In the genomic region with DNA sequence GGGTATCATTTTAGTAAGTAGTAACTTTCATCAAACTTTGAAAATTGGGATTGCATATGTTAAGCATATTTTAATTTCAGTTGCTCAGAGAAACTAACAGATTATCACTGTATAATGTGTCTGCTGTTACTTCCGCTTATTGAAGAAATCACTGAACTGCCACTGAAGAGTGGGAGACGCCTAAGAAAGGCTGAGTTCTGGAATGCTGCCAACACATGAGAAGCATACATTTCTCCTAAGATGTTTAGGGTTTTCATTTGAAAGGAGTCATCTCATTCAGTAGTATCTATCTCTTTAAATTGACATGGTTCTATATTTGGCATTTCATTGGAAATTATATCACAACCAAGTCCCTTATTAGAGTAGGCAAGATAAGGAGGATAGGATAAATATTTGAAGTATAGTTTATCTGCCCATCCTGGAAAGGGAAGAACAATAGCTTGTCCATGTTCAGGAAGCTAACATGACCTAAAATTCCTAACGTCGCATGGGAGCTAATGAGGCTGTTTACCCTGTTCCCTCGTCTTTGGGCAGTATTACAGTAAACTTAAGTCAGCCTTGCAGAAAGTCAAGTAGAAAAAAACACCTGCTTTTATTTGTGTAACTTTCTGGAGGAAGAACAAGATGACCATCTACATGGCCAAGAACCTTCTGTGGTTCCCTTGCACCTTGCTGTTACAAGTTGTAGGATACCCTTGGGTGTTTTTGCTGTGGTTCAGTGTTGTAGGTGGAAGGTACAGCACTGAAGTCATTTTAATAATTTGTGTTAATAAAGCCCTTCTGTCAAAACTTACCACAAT, we compare ENCODE assay signal across 16 cellular contexts.
DNase-seq lines count a peak whose midpoint lies in the region; ATAC-seq, FAIRE-seq and TF ChIP-seq lines count a peak whose summit lies in the region.
"Had no signal": no experiment of that assay in that cellular context is flagged by ENCODE, and none has a peak within 500 bp of the region (broad histone marks: within the 10 kb centered on the region; RNA-seq: fewer than 3 reads in every experiment).

No MANE protein-coding gene starts in this region.

- H3K4me1 ChIP-seq in breast epithelium (no peaks in the 10 kb centered on the region), endothelial cell of umbilical vein (ENCODE audit: control insufficient read depth, extremely low read depth, insufficient read depth, low read length) (peaks cover 12% of the 10 kb centered on the region)

- POLR2A ChIA-PET in MCF 10A (lab: Yijun Ruan, JAX) (interaction anchor here (0.7 to 1.8 kb wide), 7 partner anchors 23 to 252 kb away, joined by 3 to 6 read pairs (median 4); a partner anchor contains a TSS), endothelial cell of umbilical vein (lab: Charles Lee) (no interaction called here), HEK293T (lab: Yijun Ruan, JAX) (no interaction called here)

- H3K4me3 ChIP-seq in breast epithelium = no peak overlapping the region
- no peak overlapping the region for H3K4me3 ChIP-seq in endothelial cell of umbilical vein (replicated peaks in 1 of 3; ENCODE audit: insufficient read depth in 1 of 3, low read depth in 1 of 3, low read length in 3 of 3)

- TF ChIP-seq POLR2A in breast epithelium (IDR thresholded peaks at IDR 0.05) = no peak
- no peak for TF ChIP-seq POLR2A in endothelial cell of umbilical vein (IDR thresholded peaks at IDR 0.05; ENCODE audit: low read depth, low read length)
- no peak for TF ChIP-seq POLR2A in GM12892 (IDR thresholded peaks at IDR 0.05; ENCODE audit: low read depth, low read length)

- no peaks in the 10 kb centered on the region for H3K36me3 ChIP-seq in breast epithelium
- no peaks in the 10 kb centered on the region for H3K36me3 ChIP-seq in endothelial cell of umbilical vein (ENCODE audit: control insufficient read depth in 2 of 2, extremely low read depth in 1 of 2, insufficient read depth in 2 of 2, low read length in 2 of 2)

- peak; percentile 31 for FAIRE-seq in endothelial cell of umbilical vein (lab: Jason Lieb, UNC)
- FAIRE-seq in GM12892 (lab: Jason Lieb, UNC) = no peak
- FAIRE-seq: H54 had no signal

- dilution Hi-C loops in endothelial cell of umbilical vein (cut with MboI; ENCODE audit: extremely low pct_ligation_motif_present, low sequenced_read_pairs) = no loop called here

- DNase-seq in MCF 10A (ENCODE audit: unreplicated experiment) = peak; percentile 10
- DNase-seq in breast epithelium (ENCODE audit: low spot score in 2 of 2) = no peak
- peak; percentile 75 for DNase-seq in OCI-M1 (lab: John Stamatoyannopoulos, UW)
- DNase-seq in endothelial cell of umbilical vein (ENCODE audit: low read depth, low spot score) = peak; percentile 57
- DNase-seq in GM12892 (ENCODE audit: insufficient read length) = no peak
- no peak for DNase-seq in HEK293T (ENCODE audit: extremely low spot score)
- DNase-seq: DMS153, IMR-90, NCI-H1417, NCI-H1930, NCI-H2171 treated with DMSO at 0.1 percent for 48 hours, NCI-H524 treated with DMSO at 0.1 percent for 48 hours had no signal

- H3K36me3 Mint-ChIP-seq in MCF 10A (ENCODE audit: insufficient read depth, unreplicated experiment) = peaks cover 13% of the 10 kb centered on the region

- H4K20me1 ChIP-seq in endothelial cell of umbilical vein (replicated peaks; ENCODE audit: control insufficient read depth, extremely low read depth, insufficient read depth, low read length) = no peaks in the 10 kb centered on the region

- intact Hi-C loops in MCF 10A (cut with micrococcal nuclease) (no loop called here), breast epithelium (cut with DNase I; ENCODE audit: low total_unique reads) (no loop called here), endothelial cell of umbilical vein (cut with micrococcal nuclease) (no loop called here)

- no peak for TF ChIP-seq CTCF in MCF 10A (IDR thresholded peaks at IDR 0.05; ENCODE audit: unreplicated experiment)
- no peak for TF ChIP-seq CTCF in breast epithelium (IDR thresholded peaks at IDR 0.05)
- TF ChIP-seq CTCF in endothelial cell of umbilical vein (IDR thresholded peaks at IDR 0.05; ENCODE audit: extremely low read depth in 1 of 2, insufficient read depth in 1 of 2, low read depth in 1 of 2, low read length in 2 of 2) = no peak

- H3K4me1 Mint-ChIP-seq in MCF 10A (ENCODE audit: insufficient read depth, unreplicated experiment) = peaks cover 6% of the 10 kb centered on the region

- H2AFZ ChIP-seq in endothelial cell of umbilical vein (ENCODE audit: low read depth, low read length) = no peak overlapping the region

- H3K9me1 ChIP-seq in endothelial cell of umbilical vein (replicated peaks; ENCODE audit: control insufficient read depth, extremely low read depth, insufficient read depth, low read length) = no peaks in the 10 kb centered on the region

- H3K4me3 Mint-ChIP-seq in MCF 10A (ENCODE audit: unreplicated experiment) = no peak overlapping the region

- H3K27me3 Mint-ChIP-seq in MCF 10A (ENCODE audit: insufficient read depth, unreplicated experiment) = no peaks in the 10 kb centered on the region

- H3K4me2 ChIP-seq in endothelial cell of umbilical vein (ENCODE audit: insufficient read depth, low read length) = peak overlapping the region; percentile 8

- H3K9me3 Mint-ChIP-seq in MCF 10A (ENCODE audit: unreplicated experiment) = no peaks in the 10 kb centered on the region

- no peak overlapping the region for H3K9ac ChIP-seq in endothelial cell of umbilical vein (replicated peaks; ENCODE audit: extremely low read depth, insufficient read depth, low read length)

- H3K27ac ChIP-seq in breast epithelium = no peak overlapping the region
- no peak overlapping the region for H3K27ac ChIP-seq in endothelial cell of umbilical vein (ENCODE audit: insufficient read depth, low read depth, low read length)
- H3K27ac ChIP-seq: C4-2B had no signal

- ATAC-seq in GM18517 (IDR thresholded peaks at IDR 0.05; ENCODE audit: unreplicated experiment) = no peak
- ATAC-seq: Panc1 had no signal

- H3K27me3 ChIP-seq in breast epithelium = no peaks in the 10 kb centered on the region
- H3K27me3 ChIP-seq in endothelial cell of umbilical vein (ENCODE audit: control insufficient read depth in 2 of 2, insufficient read depth in 2 of 2, low read length in 2 of 2) = no peaks in the 10 kb centered on the region

- CTCF ChIA-PET in MCF 10A (lab: Yijun Ruan, JAX) = no interaction called here
- CTCF ChIA-PET in endothelial cell of umbilical vein (lab: Charles Lee) = interaction anchor here (1.3 to 1.6 kb wide), 2 partner anchors 8 to 123 kb away, joined by 3 to 4 read pairs; no protein-coding TSS in a partner anchor
- CTCF ChIA-PET in HEK293T (lab: Yijun Ruan, JAX) = no interaction called here

- no peak overlapping the region for H3K27ac Mint-ChIP-seq in MCF 10A (ENCODE audit: low read depth, unreplicated experiment)

- BruUV-seq in MCF 10A (replicated peaks; lab: Mats Ljungman, UMichigan) (no TSS peak), endothelial cell of umbilical vein (replicated peaks; lab: Mats Ljungman, UMichigan) (no TSS peak)

- H3K9me3 ChIP-seq in breast epithelium (no peaks in the 10 kb centered on the region), endothelial cell of umbilical vein (replicated peaks; ENCODE audit: control insufficient read depth, insufficient read depth, low read length) (no peaks in the 10 kb centered on the region)

- no peaks in the 10 kb centered on the region for H3K79me2 ChIP-seq in endothelial cell of umbilical vein (ENCODE audit: control insufficient read depth, insufficient read depth, low read length)

TF ChIP-seq in endothelial cell of umbilical vein, 7 proteins besides CTCF, POLR2A, EP300 and RAD21:
- no peak for TF ChIP-seq FOS (IDR thresholded peaks at IDR 0.05; ENCODE audit: borderline replicate concordance, insufficient read depth, low read length)
- no peak for TF ChIP-seq MYC (IDR thresholded peaks at IDR 0.05; ENCODE audit: low read depth, low read length)
- no peak for TF ChIP-seq POLR2AphosphoS5 (IDR thresholded peaks at IDR 0.05; ENCODE audit: insufficient read depth, low read depth, low read length)
- TF ChIP-seq GATA2 (IDR thresholded peaks at IDR 0.05; ENCODE audit: insufficient read depth, insufficient read length, low read depth, low read length) = no peak
- no peak for TF ChIP-seq JUN (IDR thresholded peaks at IDR 0.05; ENCODE audit: borderline replicate concordance, insufficient read depth, insufficient read length, low read depth)
- no peak for TF ChIP-seq EZH2 (IDR thresholded peaks at IDR 0.05; ENCODE audit: borderline replicate concordance, low read depth, low read length, severe bottlenecking)
- TF ChIP-seq, protein P1, sequence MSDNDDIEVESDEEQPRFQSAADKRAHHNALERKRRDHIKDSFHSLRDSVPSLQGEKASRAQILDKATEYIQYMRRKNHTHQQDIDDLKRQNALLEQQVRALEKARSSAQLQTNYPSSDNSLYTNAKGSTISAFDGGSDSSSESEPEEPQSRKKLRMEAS (IDR thresholded peaks at IDR 0.05; ENCODE audit: insufficient read depth, insufficient read length) = no peak

TF ChIP-seq in HEK293T, 16 proteins besides CTCF, POLR2A, EP300 and RAD21:
- TF ChIP-seq FOXA1 (IDR thresholded peaks at IDR 0.05) = no peak

Comparison
In these comparisons a context has a peak if more than half of its experiments do, and no peak if none do; other contexts are left out.
1. DNase-seq: peak in MCF 10A (single experiment), OCI-M1 (single experiment) and endothelial cell of umbilical vein (single experiment); none in breast epithelium (0 of 2), GM12892 (single experiment) and HEK293T (single experiment).